In genomic region chr12:104682790-104683279, GRCh38 we compare ENCODE assay signal across 9 cellular contexts.
DNase-seq lines count a peak whose midpoint lies in the region; ATAC-seq, FAIRE-seq and TF ChIP-seq lines count a peak whose summit lies in the region.
"Had no signal": no experiment of that assay in that cellular context is flagged by ENCODE, and none has a peak within 500 bp of the region (broad histone marks: within the 10 kb centered on the region; RNA-seq: fewer than 3 reads in every experiment).

No MANE protein-coding gene starts in this region.

- H3K27ac ChIP-seq in Peyer's patch (peak overlapping the region in 2 of 4 donors; percentile 26 to 46), kidney (ENCODE audit: low read depth in 2 of 2, low read length in 2 of 2) (no peak overlapping the region), brain microvascular endothelial cell (no peak overlapping the region)

- H3K36me3 Mint-ChIP-seq in activated naive CD8-positive, alpha-beta T cell treated with anti-CD3 and anti-CD28 coated beads for 36 hours = peaks cover 21% of the 10 kb centered on the region
- H3K36me3 Mint-ChIP-seq in type B pancreatic cell = no peaks in the 10 kb centered on the region

- no peak for TF ChIP-seq POLR2A in Peyer's patch (IDR thresholded peaks at IDR 0.05)

- H3K4me1 ChIP-seq in Peyer's patch (no peaks in the 10 kb centered on the region), kidney (ENCODE audit: control insufficient read depth in 1 of 2, insufficient read depth in 1 of 2, low read depth in 1 of 2, low read length in 2 of 2) (no peaks in the 10 kb centered on the region)

- no peak for FAIRE-seq in kidney (lab: Jason Lieb, UNC)
- FAIRE-seq: A549 had no signal

- H3K9me3 ChIP-seq in Peyer's patch = no peaks in the 10 kb centered on the region
- no peaks in the 10 kb centered on the region for H3K9me3 ChIP-seq in kidney (ENCODE audit: control insufficient read depth in 1 of 2, low read length in 2 of 2)
- H3K9me3 ChIP-seq: A549 had no signal

- no peaks in the 10 kb centered on the region for H3K27me3 Mint-ChIP-seq in activated naive CD8-positive, alpha-beta T cell treated with anti-CD3 and anti-CD28 coated beads for 36 hours
- H3K27me3 Mint-ChIP-seq in type B pancreatic cell = no peaks in the 10 kb centered on the region

- no peaks in the 10 kb centered on the region for H3K36me3 ChIP-seq in Peyer's patch
- no peaks in the 10 kb centered on the region for H3K36me3 ChIP-seq in kidney (ENCODE audit: control insufficient read depth in 1 of 2, insufficient read depth in 2 of 2, low read length in 2 of 2)
- no peaks in the 10 kb centered on the region for H3K36me3 ChIP-seq in brain microvascular endothelial cell (replicated peaks)

- H3K4me3 Mint-ChIP-seq in activated naive CD8-positive, alpha-beta T cell treated with anti-CD3 and anti-CD28 coated beads for 36 hours = peak overlapping the region; percentile 65
- H3K4me3 Mint-ChIP-seq in type B pancreatic cell = no peak overlapping the region

- in situ Hi-C loops in brain microvascular endothelial cell (cut with HindIII; ENCODE audit: low pct_ligation_motif_present, low sequenced_read_pairs) = no loop called here

- H3K27ac Mint-ChIP-seq in activated naive CD8-positive, alpha-beta T cell treated with anti-CD3 and anti-CD28 coated beads for 36 hours = peak overlapping the region; percentile 84
- H3K27ac Mint-ChIP-seq in type B pancreatic cell = no peak overlapping the region

- H3K4me1 Mint-ChIP-seq in activated naive CD8-positive, alpha-beta T cell treated with anti-CD3 and anti-CD28 coated beads for 36 hours = peaks cover 63% of the 10 kb centered on the region
- H3K4me1 Mint-ChIP-seq in type B pancreatic cell (ENCODE audit: unreplicated experiment) = peaks cover 10% of the 10 kb centered on the region

- DNase-seq in Right ventricle myocardium superior (no peak), cardiac septum (ENCODE audit: low spot score) (no peak), Peyer's patch (peak in 2 of 3 donors; percentile 65 to 72), kidney (no peak), brain microvascular endothelial cell (no peak), type B pancreatic cell (ENCODE audit: extremely low spot score, unreplicated experiment) (no peak)
- DNase-seq in activated naive CD8-positive, alpha-beta T cell treated with anti-CD3 and anti-CD28 coated beads for 36 hours = peak; percentile 79
- DNase-seq in stimulated activated CD8-positive, alpha-beta memory T cell treated with anti-CD3 and anti-CD28 coated beads, Interleukin-12 subunit alpha, Interleukin-12 subunit beta, amount 100 ng/mL, for 24 hours (ENCODE audit: extremely low read depth) = peak; percentile 37

- no peaks in the 10 kb centered on the region for H3K9me3 Mint-ChIP-seq in activated naive CD8-positive, alpha-beta T cell treated with anti-CD3 and anti-CD28 coated beads for 36 hours
- no peaks in the 10 kb centered on the region for H3K9me3 Mint-ChIP-seq in type B pancreatic cell

- H3K9ac ChIP-seq in kidney (ENCODE audit: low read length in 2 of 2) = no peak overlapping the region

- TF ChIP-seq CTCF in Peyer's patch (IDR thresholded peaks at IDR 0.05) (no peak), kidney (IDR thresholded peaks at IDR 0.05; ENCODE audit: borderline replicate concordance, extremely low read depth, insufficient read depth) (no peak), brain microvascular endothelial cell (IDR thresholded peaks at IDR 0.05; ENCODE audit: low read depth, low read length, missing control alignments) (no peak), type B pancreatic cell (conservative IDR thresholded peaks at IDR 0.05) (no peak)

- no peaks in the 10 kb centered on the region for H3K27me3 ChIP-seq in Peyer's patch
- H3K27me3 ChIP-seq in brain microvascular endothelial cell (replicated peaks) = no peaks in the 10 kb centered on the region

- no peak overlapping the region for H3K4me3 ChIP-seq in Peyer's patch
- no peak overlapping the region for H3K4me3 ChIP-seq in kidney (ENCODE audit: low read length in 2 of 2)
- no peak overlapping the region for H3K4me3 ChIP-seq in brain microvascular endothelial cell (ENCODE audit: low read depth, low read length)
- H3K4me3 ChIP-seq: A549 had no signal

- peak; percentile 47 for ATAC-seq in Right ventricle myocardium superior (ENCODE audit: poor library complexity)
- ATAC-seq: A549 had no signal

- intact Hi-C loops in Right ventricle myocardium superior (cut with DNase I) = no loop called here
- intact Hi-C loops in cardiac septum (cut with DNase I) = loop anchor here (5.0 kb wide), 1 partner anchor 59 kb away; no protein-coding TSS in a partner anchor
- intact Hi-C loops in kidney (cut with DNase I) = no loop called here

Comparison
In these comparisons a context has a peak if more than half of its experiments do, and no peak if none do; other contexts are left out.
1. DNase-seq: peak in Peyer's patch (2 of 3), activated naive CD8-positive, alpha-beta T cell treated with anti-CD3 and anti-CD28 coated beads for 36 hours (single experiment) and stimulated activated CD8-positive, alpha-beta memory T cell treated with anti-CD3 and anti-CD28 coated beads, Interleukin-12 subunit alpha, Interleukin-12 subunit beta, amount 100 ng/mL, for 24 hours (single experiment); none in Right ventricle myocardium superior (single experiment), cardiac septum (single experiment), kidney (single experiment), brain microvascular endothelial cell (single experiment) and type B pancreatic cell (single experiment).